19 cellular contexts compared by ENCODE assay signal in the genomic region with DNA sequence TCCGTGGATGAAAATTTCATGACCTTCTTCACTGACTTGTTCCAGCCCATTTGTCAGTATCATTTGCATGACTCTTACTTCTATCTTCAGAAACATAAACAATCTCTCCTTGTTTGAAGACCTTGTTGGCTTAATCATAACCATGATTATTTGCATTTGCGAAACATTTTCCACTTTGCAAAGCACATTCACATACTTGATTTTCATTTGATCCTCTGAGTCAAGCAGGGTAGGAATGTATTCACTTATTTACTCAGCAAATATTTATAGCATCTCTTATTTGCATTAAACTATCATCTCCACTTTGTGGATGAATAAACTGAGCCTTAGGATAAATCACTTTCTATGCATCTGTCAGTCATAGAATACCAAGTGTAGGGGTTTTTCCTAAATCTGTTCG.
DNase-seq lines count a peak whose midpoint lies in the region; ATAC-seq, FAIRE-seq and TF ChIP-seq lines count a peak whose summit lies in the region.
"Had no signal": no experiment of that assay in that cellular context is flagged by ENCODE, and none has a peak within 500 bp of the region (broad histone marks: within the 10 kb centered on the region; RNA-seq: fewer than 3 reads in every experiment).

No MANE protein-coding gene starts in this region.

- H3K9me2 ChIP-seq in GM23338 (ENCODE audit: insufficient read depth) = peaks cover 21% of the 10 kb centered on the region; the same call in 1 of the 2 replicates
- H3K9me2 ChIP-seq: SK-N-SH had no signal

- no peak overlapping the region for H3K27ac ChIP-seq in astrocyte (ENCODE audit: low read depth, low read length)
- no peak overlapping the region for H3K27ac ChIP-seq in mesenchymal stem cell (ENCODE audit: low read length, poor library complexity, severe bottlenecking)
- no peak overlapping the region for H3K27ac ChIP-seq in GM23338 (ENCODE audit: low read depth)

- H3K9ac ChIP-seq in astrocyte (ENCODE audit: low read length) (no peak overlapping the region), mesenchymal stem cell (ENCODE audit: low read length) (no peak overlapping the region)
- H3K9ac ChIP-seq: SK-N-SH had no signal

- no peak overlapping the region for H3K14ac ChIP-seq in mesenchymal stem cell (ENCODE audit: low read length in 2 of 2)

- no peak overlapping the region for H2AK5ac ChIP-seq in mesenchymal stem cell (ENCODE audit: low read length, severe bottlenecking)

- H3K27ac Mint-ChIP-seq in astrocyte (ENCODE audit: unreplicated experiment) (no peak overlapping the region), GM23338 (no peak overlapping the region)
- H3K27ac Mint-ChIP-seq: B cell; CD4-positive, alpha-beta T cell had no signal

- no peak overlapping the region for H2BK15ac ChIP-seq in mesenchymal stem cell (ENCODE audit: low read depth, poor library complexity, severe bottlenecking)

- ATAC-seq in GM23338 (no peak), sciatic nerve (no peak)
- ATAC-seq: HepG2 had no signal

- H4K20me1 ChIP-seq in astrocyte (ENCODE audit: insufficient read depth, low read length) = no peaks in the 10 kb centered on the region
- no peaks in the 10 kb centered on the region; the same call in 1 of the 2 replicates for H4K20me1 ChIP-seq in GM23338 (replicated peaks; ENCODE audit: insufficient read depth)

- no peak overlapping the region for H3K23ac ChIP-seq in mesenchymal stem cell (ENCODE audit: low read length in 2 of 2)

- DNase-seq in AG09319 (ENCODE audit: extremely low read depth, low read depth) (peak; percentile 55), HTR-8/SVneo (ENCODE audit: insufficient read length, low spot score) (no peak), astrocyte (ENCODE audit: low read depth) (peak; percentile 18), mesenchymal stem cell (peak; percentile 29), GM23338 (ENCODE audit: low spot score) (no peak), GM13976 (ENCODE audit: low spot score) (no peak), sciatic nerve (ENCODE audit: low spot score) (no peak)
- DNase-seq: CD4-positive, alpha-beta T cell; H7; Kasumi-1; NCI-H1436; NCI-H2081 treated with DMSO at 0.1 percent for 48 hours; NCI-H226; NCI-H774; Right ventricle myocardium superior; SK-N-SH had no signal

- in situ Hi-C loops in GM13976 (cut with MboI; ENCODE audit: low sequenced_read_pairs, unreplicated experiment) = no loop called here

- no peak overlapping the region for H3K18ac ChIP-seq in mesenchymal stem cell (ENCODE audit: low read depth in 1 of 2, low read length in 2 of 2)

- no peak overlapping the region for H2BK120ac ChIP-seq in mesenchymal stem cell (ENCODE audit: low read depth, low read length)

- no peak overlapping the region for H3K4ac ChIP-seq in mesenchymal stem cell (ENCODE audit: low read depth in 1 of 2, low read length in 2 of 2)

- H3K9me3 ChIP-seq in astrocyte (ENCODE audit: insufficient read depth, low read depth, low read length) (no peaks in the 10 kb centered on the region), mesenchymal stem cell (ENCODE audit: control insufficient read depth, low read length) (no peaks in the 10 kb centered on the region)
- H3K9me3 ChIP-seq: SK-N-SH had no signal

- no peaks in the 10 kb centered on the region for H3K27me3 ChIP-seq in astrocyte (ENCODE audit: insufficient read depth, low read length)
- H3K27me3 ChIP-seq in mesenchymal stem cell (ENCODE audit: control insufficient read depth in 1 of 2, insufficient read depth in 1 of 2, low read length in 2 of 2) = no peaks in the 10 kb centered on the region
- no peaks in the 10 kb centered on the region for H3K27me3 ChIP-seq in GM23338 (ENCODE audit: insufficient read depth)

- H4K8ac ChIP-seq in mesenchymal stem cell (ENCODE audit: low read length) = no peak overlapping the region

- H3K4me2 ChIP-seq in astrocyte (ENCODE audit: low read length) (no peak overlapping the region), mesenchymal stem cell (ENCODE audit: low read length, poor library complexity, severe bottlenecking) (no peak overlapping the region), GM23338 (no peak overlapping the region)
- H3K4me2 ChIP-seq: SK-N-SH had no signal

- H2AFZ ChIP-seq in astrocyte (ENCODE audit: low read depth, low read length) (no peak overlapping the region), mesenchymal stem cell (ENCODE audit: low read depth, low read length) (no peak overlapping the region), GM23338 (no peak overlapping the region)

- H3K4me3 ChIP-seq in astrocyte (ENCODE audit: insufficient read depth, low read depth, low read length) = no peak overlapping the region
- no peak overlapping the region for H3K4me3 ChIP-seq in mesenchymal stem cell (ENCODE audit: insufficient read depth in 1 of 2, low read depth in 1 of 2, low read length in 2 of 2)
- H3K4me3 ChIP-seq in GM23338 = no peak overlapping the region

- WGBS in mesenchymal stem cell = 57% methylated on average over 2 of the region's 3 CpGs

- no peaks in the 10 kb centered on the region for H3K79me2 ChIP-seq in astrocyte (ENCODE audit: insufficient read depth, low read length)
- no peaks in the 10 kb centered on the region for H3K79me2 ChIP-seq in GM23338 (replicated peaks; ENCODE audit: insufficient read depth)

- H4K91ac ChIP-seq in mesenchymal stem cell (ENCODE audit: low read length) = no peak overlapping the region

- no peaks in the 10 kb centered on the region for H3K79me1 ChIP-seq in mesenchymal stem cell (replicated peaks; ENCODE audit: low read length, poor library complexity, severe bottlenecking)

- H2BK5ac ChIP-seq in mesenchymal stem cell (ENCODE audit: low read depth, low read length, poor library complexity, severe bottlenecking) = no peak overlapping the region

- H3K9me3 Mint-ChIP-seq in astrocyte (ENCODE audit: unreplicated experiment) (no peaks in the 10 kb centered on the region), GM23338 (no peaks in the 10 kb centered on the region)
- H3K9me3 Mint-ChIP-seq: CD4-positive, alpha-beta T cell had no signal

- no peaks in the 10 kb centered on the region for H3K36me3 Mint-ChIP-seq in astrocyte (ENCODE audit: low read depth, unreplicated experiment)
- H3K36me3 Mint-ChIP-seq in GM23338 (ENCODE audit: low read depth) = no peaks in the 10 kb centered on the region

- H3K36me3 ChIP-seq in astrocyte (ENCODE audit: insufficient read depth, low read length) (no peaks in the 10 kb centered on the region), mesenchymal stem cell (ENCODE audit: control insufficient read depth in 1 of 2, insufficient read depth in 2 of 2, low read depth in 1 of 2, low read length in 2 of 2) (no peaks in the 10 kb centered on the region), GM23338 (ENCODE audit: insufficient read depth) (no peaks in the 10 kb centered on the region)

- no peaks in the 10 kb centered on the region for H3F3A ChIP-seq in GM23338 (replicated peaks; ENCODE audit: low read depth)

- TF ChIP-seq CTCF in AG09319 (IDR thresholded peaks at IDR 0.05; ENCODE audit: low read depth, low read length) = no peak
- TF ChIP-seq CTCF in astrocyte (IDR thresholded peaks at IDR 0.05; ENCODE audit: insufficient read depth, low read depth, low read length) = no peak
- TF ChIP-seq CTCF in GM23338 (conservative IDR thresholded peaks at IDR 0.05; ENCODE audit: low read depth in 2 of 2) = no peak
- no peak for TF ChIP-seq CTCF in GM13976 (IDR thresholded peaks at IDR 0.05; ENCODE audit: borderline replicate concordance, control extremely low read depth, extremely low read depth, insufficient read depth, missing control alignments)

- H3K27me3 Mint-ChIP-seq in astrocyte (ENCODE audit: low read depth, unreplicated experiment) = peaks cover 2% of the 10 kb centered on the region
- H3K27me3 Mint-ChIP-seq in GM23338 (ENCODE audit: insufficient read depth, low read depth, poor library complexity) = no peaks in the 10 kb centered on the region
- H3K27me3 Mint-ChIP-seq: B cell had no signal

- no peak overlapping the region for H2BK12ac ChIP-seq in mesenchymal stem cell (ENCODE audit: low read length in 2 of 2)

- FAIRE-seq in HTR-8/SVneo (lab: Jason Lieb, UNC) = peak; percentile 20
- no peak for FAIRE-seq in astrocyte (lab: Jason Lieb, UNC)
- FAIRE-seq: D721Med, HepG2 had no signal

- H3K4me3 Mint-ChIP-seq in astrocyte (ENCODE audit: unreplicated experiment) = no peak overlapping the region
- no peak overlapping the region for H3K4me3 Mint-ChIP-seq in GM23338
- H3K4me3 Mint-ChIP-seq: B cell; CD4-positive, alpha-beta T cell had no signal

- H3K4me1 ChIP-seq in astrocyte (ENCODE audit: insufficient read depth, low read length) = no peaks in the 10 kb centered on the region
- no peaks in the 10 kb centered on the region for H3K4me1 ChIP-seq in mesenchymal stem cell (ENCODE audit: control insufficient read depth, insufficient read depth, low read depth, low read length)
- H3K4me1 ChIP-seq in GM23338 (ENCODE audit: insufficient read depth) = no peaks in the 10 kb centered on the region

- intact Hi-C loops in sciatic nerve (cut with DNase I) = no loop called here

- peaks cover 2% of the 10 kb centered on the region for H3K4me1 Mint-ChIP-seq in astrocyte (ENCODE audit: low read depth, unreplicated experiment)
- no peaks in the 10 kb centered on the region for H3K4me1 Mint-ChIP-seq in GM23338
- H3K4me1 Mint-ChIP-seq: B cell had no signal

TF ChIP-seq in GM23338, 12 proteins besides CTCF, POLR2A, EP300 and RAD21 (continues in another document):
- no peak for TF ChIP-seq EZH2phosphoT487 (IDR thresholded peaks at IDR 0.05; ENCODE audit: unreplicated experiment)
- no peak for TF ChIP-seq POLR2AphosphoS5 (IDR thresholded peaks at IDR 0.05; ENCODE audit: low read depth)
- no peak for TF ChIP-seq NANOG (IDR thresholded peaks at IDR 0.05; ENCODE audit: borderline replicate concordance)
- no peak for TF ChIP-seq JUNB (IDR thresholded peaks at IDR 0.05; ENCODE audit: unreplicated experiment)
- no peak for TF ChIP-seq EZH2 (IDR thresholded peaks at IDR 0.05; ENCODE audit: low read depth, unreplicated experiment)
- TF ChIP-seq CREB1 (CRISPR knock-in tag; IDR thresholded peaks at IDR 0.05; ENCODE audit: low read depth) = no peak

Comparison
In these comparisons a context has a peak if more than half of its experiments do, and no peak if none do; other contexts are left out.
1. DNase-seq: peak in AG09319 (single experiment), astrocyte (single experiment) and mesenchymal stem cell (single experiment); none in HTR-8/SVneo (single experiment), GM23338 (single experiment), GM13976 (single experiment) and sciatic nerve (single experiment).